Comparison of ENCODE assay signal across 15 cellular contexts in genomic region chr12:117518594-117519270, GRCh38.
A peak's percentile ranks its signal among the peaks of the same experiment; 100 is the strongest.
DNase-seq lines count a peak whose midpoint lies in the region; ATAC-seq and TF ChIP-seq lines count a peak whose summit lies in the region.
"Had no signal": no experiment of that assay in that cellular context is flagged by ENCODE, and none has a peak within 500 bp of the region (broad histone marks: within the 10 kb centered on the region; RNA-seq: fewer than 3 reads in every experiment).

No MANE protein-coding gene starts in this region.

- WGBS in right cardiac atrium: 64% methylated on average over 11 of the region's 11 CpGs
- 60 to 81% (median 73%) methylated on average over 11 of the region's 11 CpGs for WGBS in stomach, 5 donors

- TF ChIP-seq CTCF in HEK293 (tag by site-specific recombination; IDR thresholded peaks at IDR 0.05) (no peak), WTC11 (IDR thresholded peaks at IDR 0.05) (no peak), gastrocnemius medialis (IDR thresholded peaks at IDR 0.05 in 4 of 5, conservative IDR thresholded peaks at IDR 0.05 in 1 of 5) (no peak), stomach (IDR thresholded peaks at IDR 0.05) (no peak)

- TF ChIP-seq POLR2A in gastrocnemius medialis (IDR thresholded peaks at IDR 0.05): no peak
- no peak for TF ChIP-seq POLR2A in stomach (IDR thresholded peaks at IDR 0.05)

- H3K4me3 ChIP-seq in HEK293 (ENCODE audit: low read depth, low read length) (no peak overlapping the region), right cardiac atrium (ENCODE audit: low read length) (no peak overlapping the region), gastrocnemius medialis (no peak overlapping the region), stomach (no peak overlapping the region)
- H3K4me3 ChIP-seq: esophagus squamous epithelium had no signal

- in situ Hi-C loops in gastrocnemius medialis (cut with MboI; ENCODE audit: low sequenced_read_pairs in 4 of 4): no loop called here

- no peak for DNase-seq in WTC11 (ENCODE audit: low spot score)
- DNase-seq in right cardiac atrium: peak; percentile 54 to 87 (median 74)
- DNase-seq in gastrocnemius medialis: peak; percentile 75 to 82
- no peak for DNase-seq in activated T-helper 2 cell treated with anti-CD3 and anti-CD28 coated beads, Interferon-gamma antibody, Interleukin-2, Interleukin-4, amounts not matched to agents 10 μg/mL and 5 μg/mL and 100 μg/mL, durations not matched to agents 14 hours and 24 hours and 36 hours (ENCODE audit: low spot score)
- DNase-seq in stomach: no peak
- no peak for DNase-seq in mesenteric fat pad (ENCODE audit: low spot score)
- DNase-seq: DMS153; esophagus squamous epithelium; NCI-H1694; NCI-H510A; stimulated activated CD4-positive, alpha-beta T cell treated with anti-CD3 and anti-CD28 coated beads, Interleukin-15, amount 100 ng/mL, for 24 hours; WERI-Rb-1 had no signal

- H3K27ac Mint-ChIP-seq in WTC11: no peak overlapping the region
- no peak overlapping the region for H3K27ac Mint-ChIP-seq in activated T-helper 2 cell treated with anti-CD3 and anti-CD28 coated beads, Interferon-gamma antibody, Interleukin-2, Interleukin-4, amounts not matched to agents 10 μg/mL and 5 μg/mL and 100 μg/mL, durations not matched to agents 14 hours and 24 hours and 36 hours
- H3K27ac Mint-ChIP-seq: B cell had no signal

- H3K9me3 Mint-ChIP-seq in WTC11: peaks cover 7% of the 10 kb centered on the region
- peaks cover 4% of the 10 kb centered on the region for H3K9me3 Mint-ChIP-seq in activated T-helper 2 cell treated with anti-CD3 and anti-CD28 coated beads, Interferon-gamma antibody, Interleukin-2, Interleukin-4, amounts not matched to agents 10 μg/mL and 5 μg/mL and 100 μg/mL, durations not matched to agents 14 hours and 24 hours and 36 hours

- CTCF ChIA-PET in HEK293 (lab: Yijun Ruan, JAX): interaction anchor here (0.6 kb wide), 1 partner anchor 71 kb away, joined by 3 read pairs; no protein-coding TSS in a partner anchor
- CTCF ChIA-PET in WTC11 (lab: Charles Lee): interaction anchor here (1.2 kb wide), 1 partner anchor 319 kb away, joined by 3 read pairs; no protein-coding TSS in a partner anchor

- intact Hi-C loops in right cardiac atrium (cut with DNase I): no loop called here
- intact Hi-C loops in gastrocnemius medialis (cut with DNase I; ENCODE audit: low total_unique reads): loop anchor here (1.0 kb wide), 1 partner anchor 31 kb away; no protein-coding TSS in a partner anchor
- intact Hi-C loops in activated T-helper 2 cell treated with anti-CD3 and anti-CD28 coated beads, Interferon-gamma antibody, Interleukin-2, Interleukin-4, amounts not matched to agents 10 μg/mL and 5 μg/mL and 100 μg/mL, durations not matched to agents 14 hours and 24 hours and 36 hours (cut with micrococcal nuclease): no loop called here
- intact Hi-C loops in stomach (cut with DNase I; ENCODE audit: low total_unique reads): no loop called here

- no peaks in the 10 kb centered on the region for H3K27me3 ChIP-seq in right cardiac atrium (ENCODE audit: control insufficient read depth, insufficient read depth)
- H3K27me3 ChIP-seq in gastrocnemius medialis: no peaks in the 10 kb centered on the region
- H3K27me3 ChIP-seq in stomach: no peaks in the 10 kb centered on the region

- POLR2A ChIA-PET in HEK293 (lab: Yijun Ruan, JAX) (no interaction called here), WTC11 (lab: Charles Lee) (no interaction called here)

- H3K9me3 ChIP-seq in HEK293 (ENCODE audit: control insufficient read depth, insufficient read depth, low read depth, low read length) (no peaks in the 10 kb centered on the region), right cardiac atrium (ENCODE audit: control insufficient read depth, low read length) (no peaks in the 10 kb centered on the region), gastrocnemius medialis (no peaks in the 10 kb centered on the region), stomach (peaks cover 0 to 3% (median 0%) of the 10 kb centered on the region in 4 donors)
- H3K9me3 ChIP-seq: esophagus squamous epithelium had no signal

- no peaks in the 10 kb centered on the region for H3K36me3 Mint-ChIP-seq in WTC11
- no peaks in the 10 kb centered on the region for H3K36me3 Mint-ChIP-seq in activated T-helper 2 cell treated with anti-CD3 and anti-CD28 coated beads, Interferon-gamma antibody, Interleukin-2, Interleukin-4, amounts not matched to agents 10 μg/mL and 5 μg/mL and 100 μg/mL, durations not matched to agents 14 hours and 24 hours and 36 hours (ENCODE audit: low read depth)

- H3K4me3 Mint-ChIP-seq in WTC11: no peak overlapping the region
- H3K4me3 Mint-ChIP-seq in activated T-helper 2 cell treated with anti-CD3 and anti-CD28 coated beads, Interferon-gamma antibody, Interleukin-2, Interleukin-4, amounts not matched to agents 10 μg/mL and 5 μg/mL and 100 μg/mL, durations not matched to agents 14 hours and 24 hours and 36 hours (ENCODE audit: low read depth): no peak overlapping the region
- H3K4me3 Mint-ChIP-seq: B cell had no signal

- H3K27me3 Mint-ChIP-seq in WTC11 (ENCODE audit: low read depth): no peaks in the 10 kb centered on the region; the same call in 1 of the 2 replicates
- no peaks in the 10 kb centered on the region for H3K27me3 Mint-ChIP-seq in activated T-helper 2 cell treated with anti-CD3 and anti-CD28 coated beads, Interferon-gamma antibody, Interleukin-2, Interleukin-4, amounts not matched to agents 10 μg/mL and 5 μg/mL and 100 μg/mL, durations not matched to agents 14 hours and 24 hours and 36 hours (ENCODE audit: low read depth)

- H3K36me3 ChIP-seq in HEK293 (ENCODE audit: control insufficient read depth in 2 of 2, insufficient read depth in 1 of 2, low read length in 2 of 2) (no peaks in the 10 kb centered on the region), gastrocnemius medialis (no peaks in the 10 kb centered on the region), stomach (no peaks in the 10 kb centered on the region)
- H3K36me3 ChIP-seq: esophagus squamous epithelium, WERI-Rb-1 had no signal

- no peak for TF ChIP-seq EP300 in stomach (IDR thresholded peaks at IDR 0.05)

- H3K4me1 Mint-ChIP-seq in WTC11: peaks cover 13% of the 10 kb centered on the region
- H3K4me1 Mint-ChIP-seq in activated T-helper 2 cell treated with anti-CD3 and anti-CD28 coated beads, Interferon-gamma antibody, Interleukin-2, Interleukin-4, amounts not matched to agents 10 μg/mL and 5 μg/mL and 100 μg/mL, durations not matched to agents 14 hours and 24 hours and 36 hours (ENCODE audit: low read depth): no peaks in the 10 kb centered on the region
- H3K4me1 Mint-ChIP-seq: B cell had no signal

- H3K27ac ChIP-seq in HEK293 (ENCODE audit: extremely low read depth, low read depth, low read length) (no peak overlapping the region), right cardiac atrium (ENCODE audit: low read length) (peak overlapping the region; percentile 55), gastrocnemius medialis (peak overlapping the region in 3 of 4 donors; percentile 10 to 74 (median 31)), stomach (no peak overlapping the region)
- H3K27ac ChIP-seq: esophagus squamous epithelium, WERI-Rb-1 had no signal

- ATAC-seq in WTC11 (no peak), right cardiac atrium (peak; percentile 76 to 82), gastrocnemius medialis (peak; percentile 28 to 64), HG02840 (IDR thresholded peaks at IDR 0.05; ENCODE audit: low FRiP score, unreplicated experiment) (no peak)

- H3K4me1 ChIP-seq in HEK293 (ENCODE audit: control insufficient read depth, insufficient read depth, low read length) (no peaks in the 10 kb centered on the region), right cardiac atrium (ENCODE audit: control insufficient read depth, insufficient read depth, low read length) (peaks cover 8% of the 10 kb centered on the region), gastrocnemius medialis (peaks cover 18 to 52% of the 10 kb centered on the region in 2 donors), stomach (peaks cover 0 to 15% (median 7%) of the 10 kb centered on the region in 4 donors)

TF ChIP-seq in HEK293, 187 proteins besides CTCF, POLR2A, EP300 and RAD21 (continues in another document):
- TF ChIP-seq PRDM4 (tag by site-specific recombination; IDR thresholded peaks at IDR 0.05) (no peak), ZNF785 (tag by site-specific recombination; IDR thresholded peaks at IDR 0.05) (no peak)

TF ChIP-seq in WTC11, 78 proteins besides CTCF, POLR2A, EP300 and RAD21:
- peak; percentile 52; the same call in 1 of the 2 replicates for TF ChIP-seq GTF2I (CRISPR knock-in tag; conservative IDR thresholded peaks at IDR 0.05)
- TF ChIP-seq ELF4 (CRISPR knock-in tag; IDR thresholded peaks at IDR 0.05; ENCODE audit: low read depth): no peak

Comparison
In these comparisons a context has a peak if more than half of its experiments do, and no peak if none do; other contexts are left out.
1. H3K27ac ChIP-seq: peak in right cardiac atrium (single experiment) and gastrocnemius medialis (3 of 4); none in HEK293 (single experiment) and stomach (0 of 5).
2. ATAC-seq: peak in right cardiac atrium (2 of 2) and gastrocnemius medialis (2 of 2); none in WTC11 (single experiment) and HG02840 (single experiment).
3. DNase-seq: peak in right cardiac atrium (3 of 3) and gastrocnemius medialis (2 of 2); none in WTC11 (single experiment), activated T-helper 2 cell treated with anti-CD3 and anti-CD28 coated beads, Interferon-gamma antibody, Interleukin-2, Interleukin-4, amounts not matched to agents 10 μg/mL and 5 μg/mL and 100 μg/mL, durations not matched to agents 14 hours and 24 hours and 36 hours (single experiment), stomach (single experiment) and mesenteric fat pad (single experiment).